29 cellular contexts compared by ENCODE assay signal in the genomic region with DNA sequence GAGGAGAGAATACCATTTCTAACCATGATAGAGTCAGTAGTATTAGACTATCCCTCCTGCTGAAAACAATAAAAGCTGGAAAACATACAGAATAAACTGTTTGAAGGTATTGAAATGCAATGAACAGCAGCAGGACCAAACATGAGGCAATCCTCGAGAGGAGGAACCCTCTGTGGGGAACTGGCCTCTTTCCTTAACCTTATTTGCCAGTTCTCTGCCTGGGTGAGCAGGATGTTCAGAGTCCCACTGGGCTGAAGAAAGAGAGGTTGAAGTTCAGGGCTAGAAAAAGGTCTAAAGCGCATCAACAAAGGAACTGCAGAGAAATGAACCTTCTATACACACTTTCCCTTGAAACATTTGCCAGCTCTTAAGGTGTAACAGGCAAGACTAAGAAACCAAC.
"Had no signal": no experiment of that assay in that cellular context is flagged by ENCODE, and none has a peak within 500 bp of the region (broad histone marks: within the 10 kb centered on the region; RNA-seq: fewer than 3 reads in every experiment).

No MANE protein-coding gene starts in this region.

- H3K27ac Mint-ChIP-seq: endodermal cell; naive thymus-derived CD4-positive, alpha-beta T cell; progenitor cell of endocrine pancreas; stimulated activated memory B cell treated with anti-CD40 and anti-IgM and Interleukin-4, amounts not matched to agents 10 μg/mL and 1 μg/mL and 100 μg/mL, for 72 hours had no signal

- ATAC-seq: esophagus mucosa; gastrocnemius medialis; left lobe of liver; naive thymus-derived CD4-positive, alpha-beta T cell; pancreas; stimulated activated memory B cell treated with anti-CD40 and anti-IgM and Interleukin-4, amounts not matched to agents 10 μg/mL and 1 μg/mL and 100 μg/mL, for 72 hours; stimulated activated naive CD8-positive, alpha-beta T cell treated with anti-CD3 and anti-CD28 coated beads, Interleukin-15, Interleukin-2, amounts not matched to agents 100 U/mL and 50 U/mL, for 24 hours had no signal

- DNase-seq: cerebellar nuclear complex; effector CD8-positive, alpha-beta T cell; endodermal cell; foreskin fibroblast; gastrocnemius medialis; head of caudate nucleus; mesendoderm; midbrain; naive thymus-derived CD4-positive, alpha-beta T cell; occipital lobe; pancreas; spleen; stimulated activated CD4-positive, alpha-beta T cell treated with anti-CD3 and anti-CD28 coated beads, Interleukin-4, amount 100 ng/mL, for 4 hours; stimulated activated naive CD8-positive, alpha-beta T cell treated with anti-CD3 and anti-CD28 coated beads, Interleukin-15, Interleukin-2, amounts not matched to agents 100 U/mL and 50 U/mL, for 24 hours; substantia nigra; testis; tibial artery; upper lobe of left lung had no signal

- H3K36me3 Mint-ChIP-seq: naive thymus-derived CD4-positive, alpha-beta T cell; stimulated activated memory B cell treated with anti-CD40 and anti-IgM and Interleukin-4, amounts not matched to agents 10 μg/mL and 1 μg/mL and 100 μg/mL, for 72 hours had no signal

- H3K27me3 Mint-ChIP-seq: progenitor cell of endocrine pancreas had no signal

- FAIRE-seq: colon, keratinocyte, pancreas, urothelium cell line had no signal

- H3K27ac ChIP-seq: epithelial cell of prostate, gastrocnemius medialis, pancreas, right atrium auricular region, skin epidermis, spleen, testis, tibial artery, upper lobe of left lung had no signal

- H3K4me1 ChIP-seq: gastrocnemius medialis, pancreas, right atrium auricular region, spleen, testis, upper lobe of left lung had no signal

- H3K9me3 ChIP-seq: gastrocnemius medialis, pancreas, right atrium auricular region, spleen, testis, tibial artery, upper lobe of left lung had no signal

- H3K4me3 ChIP-seq: gastrocnemius medialis, pancreas, right atrium auricular region, skin epidermis, spleen, testis, tibial artery, upper lobe of left lung had no signal

- H3K9me3 Mint-ChIP-seq: endodermal cell; naive thymus-derived CD4-positive, alpha-beta T cell; stimulated activated memory B cell treated with anti-CD40 and anti-IgM and Interleukin-4, amounts not matched to agents 10 μg/mL and 1 μg/mL and 100 μg/mL, for 72 hours had no signal

- H3K4me1 Mint-ChIP-seq: endodermal cell; naive thymus-derived CD4-positive, alpha-beta T cell; nephron; stimulated activated memory B cell treated with anti-CD40 and anti-IgM and Interleukin-4, amounts not matched to agents 10 μg/mL and 1 μg/mL and 100 μg/mL, for 72 hours had no signal

- H3K36me3 ChIP-seq: gastrocnemius medialis, pancreas, right atrium auricular region, spleen, tibial artery, upper lobe of left lung had no signal

- H3K27me3 ChIP-seq: gastrocnemius medialis, pancreas, right atrium auricular region, testis, upper lobe of left lung had no signal

- H3K4me3 Mint-ChIP-seq: endodermal cell; naive thymus-derived CD4-positive, alpha-beta T cell; nephron; stimulated activated memory B cell treated with anti-CD40 and anti-IgM and Interleukin-4, amounts not matched to agents 10 μg/mL and 1 μg/mL and 100 μg/mL, for 72 hours had no signal
